ENCODE assay signal across 17 cellular contexts in the genomic region with DNA sequence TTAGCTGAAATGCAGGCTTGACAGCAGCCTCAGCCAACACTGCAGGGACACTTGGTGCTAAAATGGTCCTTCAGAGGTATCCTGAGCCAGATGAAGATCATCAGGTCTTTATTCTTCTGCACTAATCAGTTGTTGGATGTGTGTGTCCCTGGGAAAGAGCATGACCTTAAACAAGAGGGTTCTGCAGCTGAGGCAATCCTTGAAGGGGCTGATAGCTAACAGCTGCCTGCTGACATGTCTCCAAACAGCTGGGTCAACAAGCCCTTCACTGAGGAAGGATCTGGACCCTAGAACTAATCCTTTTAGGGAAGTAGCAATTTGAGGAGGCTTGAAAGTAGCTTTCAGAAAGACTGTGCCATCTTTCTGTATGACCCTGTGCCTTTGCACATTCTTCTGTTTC.
DNase-seq lines count a peak whose midpoint lies in the region; FAIRE-seq and TF ChIP-seq lines count a peak whose summit lies in the region.
"Had no signal": no experiment of that assay in that cellular context is flagged by ENCODE, and none has a peak within 500 bp of the region (broad histone marks: within the 10 kb centered on the region; RNA-seq: fewer than 3 reads in every experiment).

No MANE protein-coding gene starts in this region.

- H3K27ac ChIP-seq in cardiac muscle cell, result no peak overlapping the region
- H3K27ac ChIP-seq in right atrium auricular region, result no peak overlapping the region
- H3K27ac ChIP-seq: A549, C4-2B had no signal

- H3K4me1 ChIP-seq in cardiac muscle cell (ENCODE audit: low read depth) (peaks cover 11% of the 10 kb centered on the region), right atrium auricular region (peaks cover 0 to 31% of the 10 kb centered on the region in 2 donors)
- H3K4me1 ChIP-seq: A549, HAP-1 had no signal

- DNase-seq in cardiac muscle cell (ENCODE audit: low read depth in 1 of 2, low spot score in 1 of 2), result peak; percentile 6 to 22
- no peak for DNase-seq in right atrium auricular region (ENCODE audit: low spot score)
- no peak for DNase-seq in bronchial epithelial cell (ENCODE audit: low read depth)
- no peak for DNase-seq in T-helper 9 cell
- DNase-seq in activated T-cell treated with anti-CD3 and anti-CD28 coated beads for 4 hours, result no peak
- no peak for DNase-seq in mucosa of gallbladder (ENCODE audit: low spot score)
- no peak for DNase-seq in OCI-M2 (lab: John Stamatoyannopoulos, UW; ENCODE audit: unreplicated experiment)
- DNase-seq: DMS79, NCI-H1417 treated with DMSO at 0.1 percent for 48 hours, NCI-H2029 treated with DMSO at 0.1 percent for 48 hours, NCI-H345 had no signal

- no peak overlapping the region for H3K4me3 Mint-ChIP-seq in nephron
- H3K4me3 Mint-ChIP-seq: IgD-negative memory B cell had no signal

- H3K36me3 ChIP-seq in cardiac muscle cell (no peaks in the 10 kb centered on the region), right atrium auricular region (no peaks in the 10 kb centered on the region), bronchial epithelial cell (ENCODE audit: control insufficient read depth, insufficient read depth, low read length) (no peaks in the 10 kb centered on the region)
- H3K36me3 ChIP-seq: HAP-1 had no signal

- H3K27me3 Mint-ChIP-seq in nephron (ENCODE audit: low read depth), result no peaks in the 10 kb centered on the region

- no peak overlapping the region for H3K4me3 ChIP-seq in cardiac muscle cell
- H3K4me3 ChIP-seq in right atrium auricular region, result no peak overlapping the region
- no peak overlapping the region for H3K4me3 ChIP-seq in bronchial epithelial cell (ENCODE audit: low read depth, low read length)
- H3K4me3 ChIP-seq: A549, HAP-1 had no signal

- TF ChIP-seq CTCF in cardiac muscle cell (IDR thresholded peaks at IDR 0.05; ENCODE audit: low read depth, low read length) (no peak), right atrium auricular region (IDR thresholded peaks at IDR 0.05) (no peak), bronchial epithelial cell (IDR thresholded peaks at IDR 0.05; ENCODE audit: insufficient read depth, low read length, severe bottlenecking) (no peak), nephron (IDR thresholded peaks at IDR 0.05; ENCODE audit: unreplicated experiment in 3 of 3) (no peak)

- peak; percentile 47 for FAIRE-seq in bronchial epithelial cell (lab: Jason Lieb, UNC)
- FAIRE-seq: A549, GM12891 had no signal

- peaks cover 22% of the 10 kb centered on the region for H3K4me1 Mint-ChIP-seq in nephron
- H3K4me1 Mint-ChIP-seq: IgD-negative memory B cell had no signal

- no peaks in the 10 kb centered on the region for H3K36me3 Mint-ChIP-seq in nephron (ENCODE audit: low read depth)
- H3K36me3 Mint-ChIP-seq: IgD-negative memory B cell had no signal

- peak overlapping the region; percentile 15 to 55 (median 19) for H3K27ac Mint-ChIP-seq in nephron
- H3K27ac Mint-ChIP-seq: IgD-negative memory B cell had no signal

- no peaks in the 10 kb centered on the region for H3K27me3 ChIP-seq in cardiac muscle cell
- no peaks in the 10 kb centered on the region for H3K27me3 ChIP-seq in right atrium auricular region
- H3K27me3 ChIP-seq in bronchial epithelial cell (ENCODE audit: control insufficient read depth, insufficient read depth, low read length), result no peaks in the 10 kb centered on the region

- H3K9me3 Mint-ChIP-seq in nephron, result no peaks in the 10 kb centered on the region

- H3K9me3 ChIP-seq in cardiac muscle cell (ENCODE audit: low read depth) (no peaks in the 10 kb centered on the region), right atrium auricular region (no peaks in the 10 kb centered on the region)
- H3K9me3 ChIP-seq: A549, HAP-1 had no signal

Comparison
In these comparisons a context has a peak if more than half of its experiments do, and no peak if none do; other contexts are left out.
1. DNase-seq: peak in cardiac muscle cell (2 of 2); none in right atrium auricular region (single experiment), bronchial epithelial cell (single experiment), T-helper 9 cell (single experiment), activated T-cell treated with anti-CD3 and anti-CD28 coated beads for 4 hours (single experiment), mucosa of gallbladder (single experiment) and OCI-M2 (single experiment).